ENCODE assay signal across 21 cellular contexts in the genomic region with DNA sequence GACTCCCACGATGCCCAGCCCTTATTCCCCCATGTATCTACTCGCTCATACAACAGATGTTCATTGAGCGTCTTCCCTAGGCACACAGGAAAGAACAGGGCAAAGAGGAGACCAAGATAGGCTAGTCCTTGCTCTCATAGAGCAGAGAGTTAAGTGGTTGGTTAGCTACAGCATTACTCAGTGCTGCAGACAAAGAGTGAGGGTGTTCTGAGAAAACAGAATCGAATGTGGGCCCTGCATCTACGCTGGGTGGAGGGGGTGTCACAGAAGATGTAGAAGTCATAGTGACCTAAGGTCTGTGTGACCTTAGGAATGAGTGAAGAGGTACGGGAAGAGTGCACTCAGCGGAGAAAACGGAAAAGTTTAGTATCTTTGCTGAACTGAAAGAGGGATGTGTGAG. TPM values are rescaled to one million over a fixed set of nuclear protein-coding genes. Genes with fewer than 3 reads are reported as not detected.
A peak's percentile ranks its signal among the peaks of the same experiment; 100 is the strongest.
DNase-seq lines count a peak whose midpoint lies in the region; ATAC-seq and TF ChIP-seq lines count a peak whose summit lies in the region.
"Had no signal": no experiment of that assay in that cellular context is flagged by ENCODE, and none has a peak within 500 bp of the region (broad histone marks: within the 10 kb centered on the region; RNA-seq: fewer than 3 reads in every experiment).

No MANE protein-coding gene starts in this region.

- no peak for DNase-seq in activated T-cell treated with anti-CD3 and anti-CD28 coated beads, Interleukin-2, amount 50 U/mL, for 24 hours
- no peak for DNase-seq in activated T-cell treated with anti-CD3 and anti-CD28 coated beads, Interleukin-2, amount 50 U/mL, for 4 hours
- no peak for DNase-seq in Calu3
- DNase-seq in activated naive CD8-positive, alpha-beta T cell treated with anti-CD3 and anti-CD28 coated beads, Interleukin-2, amount 10 ng/mL, durations not matched to agents 7 days and 5 days: no peak
- DNase-seq in nephron progenitor cell: no peak
- DNase-seq: CD4-positive, alpha-beta T cell; DMS79; GM23248; HCEC 1CT; Karpas-422; MG63; NCI-H1092 treated with DMSO at 0.1 percent for 48 hours; NCI-H1694; NCI-H345; NCI-H69; NK-92 treated with Interleukin-12 subunit alpha and Interleukin-12 subunit beta, amount 100 ng/mL, for 24 hours; SHP77 treated with DMSO at 0.1 percent for 48 hours had no signal

- H3K9me3 Mint-ChIP-seq in activated T-cell treated with anti-CD3 and anti-CD28 coated beads, Interleukin-2, amount 50 U/mL, for 24 hours: no peaks in the 10 kb centered on the region
- no peaks in the 10 kb centered on the region for H3K9me3 Mint-ChIP-seq in activated T-cell treated with anti-CD3 and anti-CD28 coated beads, Interleukin-2, amount 50 U/mL, for 4 hours
- H3K9me3 Mint-ChIP-seq in Calu3 (ENCODE audit: low read depth, unreplicated experiment) (no peaks in the 10 kb centered on the region), nephron progenitor cell (no peaks in the 10 kb centered on the region)
- H3K9me3 Mint-ChIP-seq in activated naive CD8-positive, alpha-beta T cell treated with anti-CD3 and anti-CD28 coated beads, Interleukin-2, amount 10 ng/mL, durations not matched to agents 7 days and 5 days: no peaks in the 10 kb centered on the region
- H3K9me3 Mint-ChIP-seq: CD4-positive, alpha-beta T cell had no signal

- no TSS peak for BruUV-seq in Calu3 (replicated peaks; lab: Mats Ljungman, UMichigan)

- TF ChIP-seq CTCF in Calu3 (IDR thresholded peaks at IDR 0.05; ENCODE audit: unreplicated experiment) (no peak), nephron progenitor cell (IDR thresholded peaks at IDR 0.05) (no peak)

- no peaks in the 10 kb centered on the region for H3K27me3 Mint-ChIP-seq in activated T-cell treated with anti-CD3 and anti-CD28 coated beads, Interleukin-2, amount 50 U/mL, for 24 hours
- H3K27me3 Mint-ChIP-seq in activated T-cell treated with anti-CD3 and anti-CD28 coated beads, Interleukin-2, amount 50 U/mL, for 4 hours (ENCODE audit: low read depth): no peaks in the 10 kb centered on the region
- H3K27me3 Mint-ChIP-seq in Calu3 (ENCODE audit: unreplicated experiment) (no peaks in the 10 kb centered on the region), nephron progenitor cell (ENCODE audit: low read depth, poor library complexity) (peaks cover 2% of the 10 kb centered on the region)
- H3K27me3 Mint-ChIP-seq in activated naive CD8-positive, alpha-beta T cell treated with anti-CD3 and anti-CD28 coated beads, Interleukin-2, amount 10 ng/mL, durations not matched to agents 7 days and 5 days: no peaks in the 10 kb centered on the region
- H3K27me3 Mint-ChIP-seq: CD4-positive, alpha-beta T cell had no signal

- CTCF ChIA-PET in Calu3 (lab: Charles Lee): no interaction called here

- H3K4me3 Mint-ChIP-seq in activated T-cell treated with anti-CD3 and anti-CD28 coated beads, Interleukin-2, amount 50 U/mL, for 24 hours: no peak overlapping the region
- no peak overlapping the region for H3K4me3 Mint-ChIP-seq in activated T-cell treated with anti-CD3 and anti-CD28 coated beads, Interleukin-2, amount 50 U/mL, for 4 hours
- H3K4me3 Mint-ChIP-seq in Calu3 (ENCODE audit: low read depth, unreplicated experiment): no peak overlapping the region
- no peak overlapping the region for H3K4me3 Mint-ChIP-seq in activated naive CD8-positive, alpha-beta T cell treated with anti-CD3 and anti-CD28 coated beads, Interleukin-2, amount 10 ng/mL, durations not matched to agents 7 days and 5 days
- no peak overlapping the region for H3K4me3 Mint-ChIP-seq in nephron progenitor cell
- H3K4me3 Mint-ChIP-seq: CD4-positive, alpha-beta T cell had no signal

- H3K27ac Mint-ChIP-seq in activated T-cell treated with anti-CD3 and anti-CD28 coated beads, Interleukin-2, amount 50 U/mL, for 24 hours: peak overlapping the region; percentile 45
- H3K27ac Mint-ChIP-seq in Calu3 (ENCODE audit: unreplicated experiment) (peak overlapping the region; percentile 7), nephron progenitor cell (peak overlapping the region; percentile 9)
- peak overlapping the region; percentile 4 for H3K27ac Mint-ChIP-seq in activated naive CD8-positive, alpha-beta T cell treated with anti-CD3 and anti-CD28 coated beads, Interleukin-2, amount 10 ng/mL, durations not matched to agents 7 days and 5 days
- H3K27ac Mint-ChIP-seq: CD4-positive, alpha-beta T cell had no signal

- POLR2A ChIA-PET in activated naive CD8-positive, alpha-beta T cell treated with anti-CD3 and anti-CD28 coated beads, Interleukin-2, amount 10 ng/mL, durations not matched to agents 7 days and 5 days (lab: Charles Lee): interaction anchor here (1.1 to 1.2 kb wide), 3 partner anchors 12 to 56 kb away, joined by 3 to 6 read pairs (median 3); no protein-coding TSS in a partner anchor

- H3K36me3 Mint-ChIP-seq in activated T-cell treated with anti-CD3 and anti-CD28 coated beads, Interleukin-2, amount 50 U/mL, for 24 hours (ENCODE audit: low read depth): peaks cover 97% of the 10 kb centered on the region
- peaks cover 55% of the 10 kb centered on the region for H3K36me3 Mint-ChIP-seq in activated T-cell treated with anti-CD3 and anti-CD28 coated beads, Interleukin-2, amount 50 U/mL, for 4 hours (ENCODE audit: insufficient read depth)
- H3K36me3 Mint-ChIP-seq in Calu3 (ENCODE audit: insufficient read depth, unreplicated experiment) (peaks cover 60% of the 10 kb centered on the region), nephron progenitor cell (ENCODE audit: low read depth) (peaks cover 72% of the 10 kb centered on the region)
- peaks cover 35% of the 10 kb centered on the region for H3K36me3 Mint-ChIP-seq in activated naive CD8-positive, alpha-beta T cell treated with anti-CD3 and anti-CD28 coated beads, Interleukin-2, amount 10 ng/mL, durations not matched to agents 7 days and 5 days

- no peak for ATAC-seq in activated T-cell treated with anti-CD3 and anti-CD28 coated beads, Interleukin-2, amount 50 U/mL, for 4 hours
- ATAC-seq in activated naive CD8-positive, alpha-beta T cell treated with anti-CD3 and anti-CD28 coated beads, Interleukin-2, amount 10 ng/mL, durations not matched to agents 7 days and 5 days (ENCODE audit: low read depth): no peak
- no peak for ATAC-seq in GM21528 (IDR thresholded peaks at IDR 0.05; ENCODE audit: low FRiP score, unreplicated experiment)
- no peak for ATAC-seq in GM19023 (IDR thresholded peaks at IDR 0.05; ENCODE audit: unreplicated experiment)

- intact Hi-C loops in Calu3 (cut with micrococcal nuclease; ENCODE audit: unreplicated experiment): no loop called here

- H3K4me1 Mint-ChIP-seq in activated T-cell treated with anti-CD3 and anti-CD28 coated beads, Interleukin-2, amount 50 U/mL, for 24 hours (ENCODE audit: low read depth): peaks cover 31% of the 10 kb centered on the region
- H3K4me1 Mint-ChIP-seq in activated T-cell treated with anti-CD3 and anti-CD28 coated beads, Interleukin-2, amount 50 U/mL, for 4 hours (ENCODE audit: low read depth): peaks cover 13% of the 10 kb centered on the region
- H3K4me1 Mint-ChIP-seq in Calu3 (ENCODE audit: low read depth, unreplicated experiment) (no peaks in the 10 kb centered on the region), nephron progenitor cell (peaks cover 6% of the 10 kb centered on the region)
- peaks cover 14% of the 10 kb centered on the region for H3K4me1 Mint-ChIP-seq in activated naive CD8-positive, alpha-beta T cell treated with anti-CD3 and anti-CD28 coated beads, Interleukin-2, amount 10 ng/mL, durations not matched to agents 7 days and 5 days

RNA-seq across cellular contexts. Expression of a gene that starts 12.3 kb away (rescaled TPM):
- total RNA-seq in activated T-cell treated with anti-CD3 and anti-CD28 coated beads, Interleukin-2, amount 50 U/mL, for 4 hours: 100 to 1,000 TPM; 348 to 399 (median 390) TPM
- total RNA-seq in Calu3 (2022): 165 and 172 TPM in 2 replicates
- 100 to 1,000 TPM; 130 to 131 TPM for total RNA-seq in activated naive CD8-positive, alpha-beta T cell treated with anti-CD3 and anti-CD28 coated beads, Interleukin-2, amount 10 ng/mL, durations not matched to agents 7 days and 5 days

RNA-seq across cellular contexts. Expression of a gene that starts 12.9 kb away (rescaled TPM):
- total RNA-seq in activated T-cell treated with anti-CD3 and anti-CD28 coated beads, Interleukin-2, amount 50 U/mL, for 4 hours: 10 to 100 TPM in 1 of 3 donors, 1 to 10 TPM in 2; 7.0 to 12.6 (median 8.3) TPM
- 19.2 and 19.7 TPM in 2 replicates for total RNA-seq in Calu3 (2022)
- total RNA-seq in activated naive CD8-positive, alpha-beta T cell treated with anti-CD3 and anti-CD28 coated beads, Interleukin-2, amount 10 ng/mL, durations not matched to agents 7 days and 5 days: 10 to 100 TPM; 24.3 to 25.2 TPM

RNA-seq across cellular contexts. Expression of a gene that starts 29.1 kb away (rescaled TPM):
- total RNA-seq in activated T-cell treated with anti-CD3 and anti-CD28 coated beads, Interleukin-2, amount 50 U/mL, for 4 hours: 1 to 10 TPM in 2 of 3 donors, under 1 TPM in 1; 0.33 to 3.2 (median 1.2) TPM
- not detected in 2 replicates for total RNA-seq in Calu3 (2022)
- total RNA-seq in activated naive CD8-positive, alpha-beta T cell treated with anti-CD3 and anti-CD28 coated beads, Interleukin-2, amount 10 ng/mL, durations not matched to agents 7 days and 5 days: 10 to 100 TPM; 32.1 to 34.0 TPM
- total RNA-seq: G401, GM23248, HT-29 had no signal

RNA-seq across cellular contexts. Expression of a gene that starts 39.9 kb away (rescaled TPM):
- 10 to 100 TPM; 16.6 to 76.3 (median 28.3) TPM for total RNA-seq in activated T-cell treated with anti-CD3 and anti-CD28 coated beads, Interleukin-2, amount 50 U/mL, for 4 hours
- 9.5 and 13.5 TPM in 2 replicates for total RNA-seq in Calu3 (2022)
- total RNA-seq in activated naive CD8-positive, alpha-beta T cell treated with anti-CD3 and anti-CD28 coated beads, Interleukin-2, amount 10 ng/mL, durations not matched to agents 7 days and 5 days: 100 to 1,000 TPM; 641 to 664 TPM

RNA-seq across cellular contexts. Expression of a gene that starts 41.6 kb away (rescaled TPM):
- total RNA-seq in activated T-cell treated with anti-CD3 and anti-CD28 coated beads, Interleukin-2, amount 50 U/mL, for 4 hours: 100 to 1,000 TPM; 145 to 152 (median 151) TPM
- 73.0 and 84.1 TPM in 2 replicates for total RNA-seq in Calu3 (2022)
- 100 to 1,000 TPM; 102 to 111 TPM for total RNA-seq in activated naive CD8-positive, alpha-beta T cell treated with anti-CD3 and anti-CD28 coated beads, Interleukin-2, amount 10 ng/mL, durations not matched to agents 7 days and 5 days

Comparison
In these comparisons a context has a peak if more than half of its experiments do, and no peak if none do; other contexts are left out.
1. RNA of a gene that starts 29.1 kb away (total RNA-seq): 32.1 to 34.0 TPM in activated naive CD8-positive, alpha-beta T cell treated with anti-CD3 and anti-CD28 coated beads, Interleukin-2, amount 10 ng/mL, durations not matched to agents 7 days and 5 days; 0.33 to 3.2 TPM in activated T-cell treated with anti-CD3 and anti-CD28 coated beads, Interleukin-2, amount 50 U/mL, for 4 hours and not detected in Calu3; every median in the first group is over 4 times any median in the second.
2. Peak in every context shown above with its lines, with median percentiles within 50 percentile points of each other: H3K27ac Mint-ChIP-seq.